ENCODE assay signal across 15 cellular contexts in the genomic region with DNA sequence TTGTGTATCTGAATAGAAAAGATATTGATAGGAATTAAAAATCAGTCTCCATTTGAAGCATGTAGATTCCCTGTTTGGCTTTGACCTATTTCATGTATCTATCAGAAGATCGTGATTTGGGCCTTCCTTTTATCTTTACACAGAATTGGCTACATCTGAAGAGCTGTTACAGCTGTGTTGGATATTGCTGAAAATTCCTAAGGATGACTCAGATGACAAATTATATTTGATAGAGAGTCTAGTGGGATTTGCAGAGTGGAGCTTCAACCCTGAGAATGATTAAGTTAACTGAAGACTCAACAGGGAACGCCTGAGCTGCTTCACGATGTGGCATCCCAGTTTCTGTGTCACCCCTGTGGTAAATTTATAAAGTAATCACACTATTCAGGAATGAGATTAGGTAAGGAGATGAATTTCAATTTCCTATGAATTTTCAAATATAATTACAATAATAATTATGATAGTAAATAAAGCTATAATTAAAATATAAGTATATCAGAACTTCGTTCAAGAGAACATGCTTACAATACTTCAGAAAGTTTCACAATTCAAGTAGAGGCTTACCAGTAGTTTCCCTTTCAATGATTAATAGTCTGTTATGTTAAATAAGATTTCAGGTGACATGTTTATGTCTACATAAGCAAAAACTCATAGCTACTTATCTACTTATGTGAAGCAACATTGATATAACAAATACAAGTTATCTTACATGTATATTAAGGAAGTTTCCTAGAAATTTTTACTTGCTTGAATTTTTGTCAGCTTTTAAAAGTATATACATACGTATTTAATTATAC. TPM values are rescaled to one million over a fixed set of nuclear protein-coding genes. Genes with fewer than 3 reads are reported as not detected.
DNase-seq lines count a peak whose midpoint lies in the region; ATAC-seq and TF ChIP-seq lines count a peak whose summit lies in the region.
"Had no signal": no experiment of that assay in that cellular context is flagged by ENCODE, and none has a peak within 500 bp of the region (broad histone marks: within the 10 kb centered on the region; RNA-seq: fewer than 3 reads in every experiment).

No MANE protein-coding gene starts in this region.

- H3K27ac ChIP-seq in heart left ventricle (peak overlapping the region in 9 of 12 donors; percentile 17 to 83 (median 53)), skeletal muscle tissue (ENCODE audit: low read depth, low read length) (peak overlapping the region; percentile 38)
- H3K27ac ChIP-seq: SK-N-MC had no signal

- peak overlapping the region in 1 of 3 donors; percentile 22 for H3K9ac ChIP-seq in skeletal muscle tissue (ENCODE audit: low read depth in 1 of 3, low read length in 3 of 3)

- 59 to 81% (median 73%) methylated on average over 5 of the region's 5 CpGs for WGBS in heart left ventricle, 4 donors

- H3K36me3 ChIP-seq in heart left ventricle (no peaks in the 10 kb centered on the region), skeletal muscle tissue (ENCODE audit: control insufficient read depth in 3 of 3, insufficient read depth in 3 of 3, low read length in 3 of 3) (no peaks in the 10 kb centered on the region)

- H3K27me3 ChIP-seq in heart left ventricle (no peaks in the 10 kb centered on the region), skeletal muscle tissue (ENCODE audit: control insufficient read depth in 3 of 3, insufficient read depth in 3 of 3, low read length in 3 of 3) (peaks cover 0 to 2% (median 0%) of the 10 kb centered on the region in 3 donors)

- intact Hi-C loops in heart left ventricle (cut with DNase I): loop anchor here in 5 of 10 donors (5.0 to 10.0 kb wide), 4 partner anchors 75 to 445 kb away; no protein-coding TSS in a partner anchor

- no peaks in the 10 kb centered on the region for H3K9me3 ChIP-seq in heart left ventricle
- H3K9me3 ChIP-seq in skeletal muscle tissue (ENCODE audit: control insufficient read depth in 3 of 3, low read length in 3 of 3): no peaks in the 10 kb centered on the region
- H3K9me3 ChIP-seq: Caco-2 had no signal

- TF ChIP-seq CTCF in heart left ventricle (IDR thresholded peaks at IDR 0.05): no peak

- peaks cover 0 to 23% (median 2%) of the 10 kb centered on the region in 12 donors for H3K4me1 ChIP-seq in heart left ventricle
- H3K4me1 ChIP-seq in skeletal muscle tissue (ENCODE audit: control insufficient read depth in 3 of 3, insufficient read depth in 3 of 3, low read length in 3 of 3): no peaks in the 10 kb centered on the region
- H3K4me1 ChIP-seq: Caco-2 had no signal

- H3K4me3 ChIP-seq in heart left ventricle: peak overlapping the region in 2 of 12 donors; percentile 11 to 30
- H3K4me3 ChIP-seq in skeletal muscle tissue (ENCODE audit: low read length in 3 of 3): peak overlapping the region in 1 of 3 donors; percentile 41
- H3K4me3 ChIP-seq: SK-N-MC had no signal

- DNase-seq in GM04504 (ENCODE audit: low read depth) (peak; percentile 60), heart left ventricle (no peak), HPDE6-E6E7 (ENCODE audit: extremely low spot score) (no peak)
- DNase-seq in stimulated activated CD4-positive, alpha-beta T cell treated with anti-CD3 and anti-CD28 coated beads, Interleukin-2, amount 100 ng/mL, for 48 hours: no peak
- DNase-seq: activated CD4-positive, alpha-beta T cell treated with anti-CD3 and anti-CD28 coated beads, Interleukin-2, amount 10 ng/mL, durations not matched to agents 7 days and 5 days; activated naive CD4-positive, alpha-beta T cell treated with Interleukin-2 at 50 U/mL for 16 hours; Caco-2; NCI-H1092 treated with DMSO at 0.1 percent for 48 hours; NCI-H748 treated with DMSO at 0.1 percent for 48 hours; small intestine had no signal

- no peak for TF ChIP-seq POLR2A in heart left ventricle (IDR thresholded peaks at IDR 0.05)

- ATAC-seq in SK-N-SH treated with all-trans-retinoic acid at 6 μM for 48 hours: peak; percentile 81
- ATAC-seq in heart left ventricle: peak in 2 of 4 donors; percentile 25 to 34
- ATAC-seq in GM18873 (IDR thresholded peaks at IDR 0.05; ENCODE audit: low FRiP score, unreplicated experiment): no peak
- no peak for ATAC-seq in HG03378 (IDR thresholded peaks at IDR 0.05; ENCODE audit: unreplicated experiment)

TF ChIP-seq in SK-N-SH treated with all-trans-retinoic acid at 6 μM for 48 hours, 23 proteins besides CTCF, POLR2A, EP300 and RAD21:
- TF ChIP-seq PPARA (CRISPR knock-in tag; IDR thresholded peaks at IDR 0.05; ENCODE audit: borderline replicate concordance) (no peak), PATZ1 (CRISPR knock-in tag; IDR thresholded peaks at IDR 0.05; ENCODE audit: borderline replicate concordance) (peak; percentile 24; the same call in 1 of the 2 replicates), ISL1 (CRISPR knock-in tag; IDR thresholded peaks at IDR 0.05) (peak; percentile 67), TOX (CRISPR knock-in tag; IDR thresholded peaks at IDR 0.05; ENCODE audit: borderline replicate concordance) (peak; percentile 38; the same call in 1 of the 2 replicates)

RNA-seq across cellular contexts. Expression of gene COL3A1, which starts 4.7 kb away (rescaled TPM):
- total RNA-seq in heart left ventricle (1,000 to 10,000 TPM in 1 of 9 donors, 100 to 1,000 TPM in 3, 10 to 100 TPM in 5; 34.5 to 1,075 (median 97.4) TPM), skeletal muscle tissue (6,920 TPM)
- 100 to 1,000 TPM in 1 of 2 donors, 10 to 100 TPM in 1; 17.6 to 241 TPM for polyA plus RNA-seq in heart left ventricle
- total RNA-seq: activated CD4-positive, alpha-beta T cell treated with anti-CD3 and anti-CD28 coated beads, Interleukin-2, amount 10 ng/mL, durations not matched to agents 7 days and 5 days had no signal
